In the genomic region with DNA sequence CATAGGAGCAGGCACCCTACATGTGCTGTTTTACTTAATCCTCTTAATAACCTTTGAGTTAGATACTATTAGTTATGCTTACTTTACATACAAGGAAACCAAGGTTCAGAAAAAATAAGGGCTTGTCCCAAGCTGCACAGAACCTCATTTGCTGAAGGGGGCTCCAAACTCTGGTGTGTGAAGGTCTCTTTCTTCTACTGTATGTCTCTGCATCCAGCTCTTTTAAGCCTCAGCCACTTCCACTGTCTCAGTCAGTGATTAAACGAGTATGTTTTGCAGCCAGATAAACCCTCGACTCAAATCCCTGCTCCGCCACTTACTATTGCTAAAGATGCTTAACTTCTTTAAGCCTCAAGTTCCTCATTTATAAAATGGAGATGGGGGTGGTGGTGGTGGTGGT, we compare ENCODE assay signal across 28 cellular contexts.
"Had no signal": no experiment of that assay in that cellular context is flagged by ENCODE, and none has a peak within 500 bp of the region (broad histone marks: within the 10 kb centered on the region; RNA-seq: fewer than 3 reads in every experiment).

No MANE protein-coding gene starts in this region.

- H3K4me3 Mint-ChIP-seq: activated B cell treated with CpG ODN at 0.5 μM for 24 hours; activated CD8-positive, alpha-beta memory T cell treated with anti-CD3 and anti-CD28 coated beads, Interleukin-2, amount 10 ng/mL, durations not matched to agents 7 days and 5 days; activated CD8-positive, alpha-beta T cell treated with anti-CD3 and anti-CD28 coated beads for 36 hours; central memory CD8-positive, alpha-beta T cell; nephron; stimulated activated memory B cell treated with anti-CD40 and anti-IgM and Interleukin-4, amounts not matched to agents 10 μg/mL and 1 μg/mL and 100 μg/mL, for 72 hours; stimulated activated naive CD8-positive, alpha-beta T cell treated with anti-CD3 and anti-CD28 coated beads, Interleukin-15, amount 100 ng/mL, for 72 hours had no signal

- H3K27ac ChIP-seq: epithelial cell of prostate, gastrocnemius medialis, neutrophil, upper lobe of left lung had no signal

- H3K4me3 ChIP-seq: gastrocnemius medialis, upper lobe of left lung had no signal

- H3K27ac Mint-ChIP-seq: activated B cell treated with CpG ODN at 0.5 μM for 24 hours; activated CD8-positive, alpha-beta memory T cell treated with anti-CD3 and anti-CD28 coated beads, Interleukin-2, amount 10 ng/mL, durations not matched to agents 7 days and 5 days; activated CD8-positive, alpha-beta T cell treated with anti-CD3 and anti-CD28 coated beads for 36 hours; activated naive CD4-positive, alpha-beta T cell treated with anti-CD3 and anti-CD28 coated beads, Interleukin-2, amount 50 U/mL, for 72 hours; activated T-helper 2 cell treated with anti-CD3 and anti-CD28 coated beads, Interferon-gamma antibody, Interleukin-2, Interleukin-4, amounts not matched to agents 10 μg/mL and 5 μg/mL and 100 μg/mL, durations not matched to agents 14 hours and 24 hours and 36 hours; nephron; stimulated activated memory B cell treated with anti-CD40 and anti-IgM and Interleukin-4, amounts not matched to agents 10 μg/mL and 1 μg/mL and 100 μg/mL, for 72 hours; stimulated activated naive CD8-positive, alpha-beta T cell treated with anti-CD3 and anti-CD28 coated beads, Interleukin-15, amount 100 ng/mL, for 72 hours had no signal

- H3K4me1 Mint-ChIP-seq: activated B cell treated with CpG ODN at 0.5 μM for 24 hours; activated CD8-positive, alpha-beta memory T cell treated with anti-CD3 and anti-CD28 coated beads, Interleukin-2, amount 10 ng/mL, durations not matched to agents 7 days and 5 days; central memory CD8-positive, alpha-beta T cell; stimulated activated memory B cell treated with anti-CD40 and anti-IgM and Interleukin-4, amounts not matched to agents 10 μg/mL and 1 μg/mL and 100 μg/mL, for 72 hours; stimulated activated naive CD8-positive, alpha-beta T cell treated with anti-CD3 and anti-CD28 coated beads, Interleukin-15, amount 100 ng/mL, for 72 hours had no signal

- ATAC-seq: activated CD8-positive, alpha-beta memory T cell treated with anti-CD3 and anti-CD28 coated beads, Interleukin-2, amount 10 ng/mL, durations not matched to agents 7 days and 5 days; activated CD8-positive, alpha-beta T cell treated with anti-CD3 and anti-CD28 coated beads for 36 hours; activated naive CD4-positive, alpha-beta T cell treated with anti-CD3 and anti-CD28 coated beads, Interleukin-2, amount 50 U/mL, for 72 hours; gastrocnemius medialis; left cardiac atrium; left ventricle myocardium superior; sciatic nerve; stimulated activated memory B cell treated with anti-CD40 and anti-IgM and Interleukin-4, amounts not matched to agents 10 μg/mL and 1 μg/mL and 100 μg/mL, for 72 hours; stimulated activated naive CD8-positive, alpha-beta T cell treated with anti-CD3 and anti-CD28 coated beads, Interleukin-15, amount 100 ng/mL, for 72 hours had no signal

- H3K4me1 ChIP-seq: gastrocnemius medialis, upper lobe of left lung had no signal

- H3K27me3 ChIP-seq: gastrocnemius medialis, neutrophil, upper lobe of left lung had no signal

- H3K9me3 Mint-ChIP-seq: activated B cell treated with CpG ODN at 0.5 μM for 24 hours; activated CD8-positive, alpha-beta T cell treated with anti-CD3 and anti-CD28 coated beads for 36 hours; activated T-helper 2 cell treated with anti-CD3 and anti-CD28 coated beads, Interferon-gamma antibody, Interleukin-2, Interleukin-4, amounts not matched to agents 10 μg/mL and 5 μg/mL and 100 μg/mL, durations not matched to agents 14 hours and 24 hours and 36 hours; stimulated activated memory B cell treated with anti-CD40 and anti-IgM and Interleukin-4, amounts not matched to agents 10 μg/mL and 1 μg/mL and 100 μg/mL, for 72 hours had no signal

- DNase-seq: activated B cell treated with CpG ODN at 0.5 μM for 24 hours; activated CD4-positive, alpha-beta T cell treated with anti-CD3 and anti-CD28 coated beads, Interleukin-2, amount 50 U/mL, for 1 hour; activated CD8-positive, alpha-beta memory T cell treated with anti-CD3 and anti-CD28 coated beads, Interleukin-2, amount 10 ng/mL, durations not matched to agents 7 days and 5 days; activated CD8-positive, alpha-beta T cell treated with anti-CD3 and anti-CD28 coated beads for 36 hours; activated T-cell treated with anti-CD3 and anti-CD28 coated beads, Interleukin-2, amount 50 U/mL, for 48 hours; dermis blood vessel endothelial cell; effector CD4-positive, alpha-beta T cell; gastrocnemius medialis; glutamatergic neuron; islet precursor cell; left cardiac atrium; left ventricle myocardium superior; small intestine; stimulated activated CD4-positive, alpha-beta T cell treated with anti-CD3 and anti-CD28 coated beads, Interleukin-1b, Interleukin-23, amount 100 ng/mL, for 48 hours; stimulated activated CD4-positive, alpha-beta T cell treated with anti-CD3 and anti-CD28 coated beads, Interleukin-4, amount 100 ng/mL, for 4 hours; stimulated activated CD8-positive, alpha-beta memory T cell treated with anti-CD3 and anti-CD28 coated beads, Interleukin-4, amount 100 ng/mL, for 48 hours; stimulated activated naive CD8-positive, alpha-beta T cell treated with anti-CD3 and anti-CD28 coated beads, Interleukin-15, amount 100 ng/mL, for 72 hours; substantia nigra; T-helper 2 cell; upper lobe of left lung had no signal

- H3K36me3 Mint-ChIP-seq: activated CD8-positive, alpha-beta memory T cell treated with anti-CD3 and anti-CD28 coated beads, Interleukin-2, amount 10 ng/mL, durations not matched to agents 7 days and 5 days; stimulated activated memory B cell treated with anti-CD40 and anti-IgM and Interleukin-4, amounts not matched to agents 10 μg/mL and 1 μg/mL and 100 μg/mL, for 72 hours had no signal

- H3K9me3 ChIP-seq: gastrocnemius medialis, neutrophil, upper lobe of left lung had no signal

- H3K36me3 ChIP-seq: gastrocnemius medialis, neutrophil, upper lobe of left lung had no signal
